In genomic region chr1:42128984-42129383, GRCh38 we compare ENCODE assay signal across 30 cellular contexts. TPM values are rescaled to one million over a fixed set of nuclear protein-coding genes. Genes with fewer than 3 reads are reported as not detected.
"Had no signal": no experiment of that assay in that cellular context is flagged by ENCODE, and none has a peak within 500 bp of the region (broad histone marks: within the 10 kb centered on the region; RNA-seq: fewer than 3 reads in every experiment).

No MANE protein-coding gene starts in this region.

- H3K4me3 ChIP-seq: ascending aorta, breast epithelium, SJSA1 had no signal

- H3K27ac Mint-ChIP-seq: activated CD4-positive, alpha-beta T cell treated with anti-CD3 and anti-CD28 coated beads for 36 hours; activated CD4-positive, alpha-beta T cell treated with anti-CD3 and anti-CD28 coated beads, Interleukin-2, amount 10 ng/mL, durations not matched to agents 7 days and 5 days; activated CD8-positive, alpha-beta T cell treated with anti-CD3 and anti-CD28 coated beads, Interleukin-2, amount 10 ng/mL, durations not matched to agents 7 days and 5 days; activated naive CD4-positive, alpha-beta T cell treated with anti-CD3 and anti-CD28 coated beads, Interleukin-2, amount 50 U/mL, for 24 hours; activated naive CD8-positive, alpha-beta T cell treated with anti-CD3 and anti-CD28 coated beads, Interleukin-2, amount 10 ng/mL, durations not matched to agents 7 days and 5 days; activated T-cell treated with anti-CD3 and anti-CD28 coated beads, Interleukin-2, amount 50 U/mL, for 24 hours; activated T-helper 2 cell treated with anti-CD3 and anti-CD28 coated beads, Interferon-gamma antibody, Interleukin-2, Interleukin-4, amounts not matched to agents 10 μg/mL and 5 μg/mL and 100 μg/mL, durations not matched to agents 14 hours and 24 hours and 36 hours; T-helper 1 cell treated with Interleukin-12 subunit alpha and Interleukin-12 subunit beta and Interleukin-4 antibody, amounts not matched to agents 30 μg/mL and 1 μg/mL, for 36 hours; T-helper 2 cell treated with Interferon-gamma antibody and Interleukin-4, amounts not matched to agents 5 μg/mL and 100 μg/mL, for 36 hours had no signal

- DNase-seq: activated CD4-positive, alpha-beta T cell treated with anti-CD3 and anti-CD28 coated beads for 36 hours; activated CD4-positive, alpha-beta T cell treated with anti-CD3 and anti-CD28 coated beads, Interleukin-2, amount 10 ng/mL, durations not matched to agents 7 days and 5 days; activated CD4-positive, alpha-beta T cell treated with anti-CD3 and anti-CD28 coated beads, Interleukin-2, amount 50 U/mL, for 48 hours; activated CD8-positive, alpha-beta T cell treated with anti-CD3 and anti-CD28 coated beads, Interleukin-2, amount 10 ng/mL, durations not matched to agents 7 days and 5 days; activated gamma-delta T cell; activated naive CD4-positive, alpha-beta T cell treated with Interleukin-2 at 50 U/mL for 16 hours; activated naive CD8-positive, alpha-beta T cell treated with anti-CD3 and anti-CD28 coated beads, Interleukin-2, amount 10 ng/mL, durations not matched to agents 7 days and 5 days; activated T-cell treated with anti-CD3 and anti-CD28 coated beads, Interleukin-2, amount 50 U/mL, for 24 hours; NCI-H1092 treated with DMSO at 0.1 percent for 48 hours; NCI-H1417; NCI-H187; NCI-H2029 treated with DMSO at 0.1 percent for 48 hours; NCI-H345; NCI-H526 treated with DMSO at 0.1 percent for 48 hours; NCI-H774; RPMI8226; SHP77 treated with DMSO at 0.1 percent for 48 hours; SK-N-SH had no signal

- H3K27me3 Mint-ChIP-seq: activated T-cell treated with anti-CD3 and anti-CD28 coated beads, Interleukin-2, amount 50 U/mL, for 24 hours had no signal

- H3K4me1 ChIP-seq: ascending aorta, breast epithelium, SJSA1 had no signal

- H3K36me3 ChIP-seq: ascending aorta, breast epithelium, SJSA1 had no signal

- H3K4me1 Mint-ChIP-seq: activated CD4-positive, alpha-beta T cell treated with anti-CD3 and anti-CD28 coated beads for 36 hours; activated CD4-positive, alpha-beta T cell treated with anti-CD3 and anti-CD28 coated beads, Interleukin-2, amount 10 ng/mL, durations not matched to agents 7 days and 5 days; activated naive CD4-positive, alpha-beta T cell treated with anti-CD3 and anti-CD28 coated beads, Interleukin-2, amount 50 U/mL, for 24 hours; activated naive CD8-positive, alpha-beta T cell treated with anti-CD3 and anti-CD28 coated beads, Interleukin-2, amount 10 ng/mL, durations not matched to agents 7 days and 5 days had no signal

- H3K9me3 Mint-ChIP-seq: activated CD4-positive, alpha-beta T cell treated with anti-CD3 and anti-CD28 coated beads, Interleukin-2, amount 10 ng/mL, durations not matched to agents 7 days and 5 days; activated naive CD4-positive, alpha-beta T cell treated with anti-CD3 and anti-CD28 coated beads, Interleukin-2, amount 50 U/mL, for 24 hours; activated naive CD8-positive, alpha-beta T cell treated with anti-CD3 and anti-CD28 coated beads, Interleukin-2, amount 10 ng/mL, durations not matched to agents 7 days and 5 days; activated T-cell treated with anti-CD3 and anti-CD28 coated beads, Interleukin-2, amount 50 U/mL, for 24 hours; activated T-helper 2 cell treated with anti-CD3 and anti-CD28 coated beads, Interferon-gamma antibody, Interleukin-2, Interleukin-4, amounts not matched to agents 10 μg/mL and 5 μg/mL and 100 μg/mL, durations not matched to agents 14 hours and 24 hours and 36 hours; T-helper 1 cell treated with Interleukin-12 subunit alpha and Interleukin-12 subunit beta and Interleukin-4 antibody, amounts not matched to agents 30 μg/mL and 1 μg/mL, for 36 hours; T-helper 2 cell treated with Interferon-gamma antibody and Interleukin-4, amounts not matched to agents 5 μg/mL and 100 μg/mL, for 36 hours had no signal

- H3K36me3 Mint-ChIP-seq: activated naive CD4-positive, alpha-beta T cell treated with anti-CD3 and anti-CD28 coated beads, Interleukin-2, amount 50 U/mL, for 24 hours; activated naive CD8-positive, alpha-beta T cell treated with anti-CD3 and anti-CD28 coated beads, Interleukin-2, amount 10 ng/mL, durations not matched to agents 7 days and 5 days had no signal

- H3K4me3 Mint-ChIP-seq: activated CD4-positive, alpha-beta T cell treated with anti-CD3 and anti-CD28 coated beads for 36 hours; activated CD4-positive, alpha-beta T cell treated with anti-CD3 and anti-CD28 coated beads, Interleukin-2, amount 10 ng/mL, durations not matched to agents 7 days and 5 days; activated CD8-positive, alpha-beta T cell treated with anti-CD3 and anti-CD28 coated beads, Interleukin-2, amount 10 ng/mL, durations not matched to agents 7 days and 5 days; activated naive CD4-positive, alpha-beta T cell treated with anti-CD3 and anti-CD28 coated beads, Interleukin-2, amount 50 U/mL, for 24 hours; activated naive CD8-positive, alpha-beta T cell treated with anti-CD3 and anti-CD28 coated beads, Interleukin-2, amount 10 ng/mL, durations not matched to agents 7 days and 5 days; activated T-cell treated with anti-CD3 and anti-CD28 coated beads, Interleukin-2, amount 50 U/mL, for 24 hours; T-helper 1 cell treated with Interleukin-12 subunit alpha and Interleukin-12 subunit beta and Interleukin-4 antibody, amounts not matched to agents 30 μg/mL and 1 μg/mL, for 36 hours; T-helper 2 cell treated with Interferon-gamma antibody and Interleukin-4, amounts not matched to agents 5 μg/mL and 100 μg/mL, for 36 hours had no signal

- H3K27ac ChIP-seq: ascending aorta, breast epithelium, SJSA1 had no signal

- ATAC-seq: activated CD4-positive, alpha-beta T cell treated with anti-CD3 and anti-CD28 coated beads for 36 hours; activated CD4-positive, CD25-positive, alpha-beta regulatory T cell treated with anti-CD3 and anti-CD28 coated beads, Interleukin-2, amount 50 U/mL, for 24 hours; activated CD8-positive, alpha-beta T cell treated with anti-CD3 and anti-CD28 coated beads, Interleukin-2, amount 10 ng/mL, durations not matched to agents 7 days and 5 days; Panc1 had no signal

- H3K9ac ChIP-seq: SK-N-SH had no signal

- H3K27me3 ChIP-seq: ascending aorta, breast epithelium had no signal

- H3K9me3 ChIP-seq: ascending aorta, breast epithelium, SJSA1, SK-N-SH had no signal

RNA-seq across cellular contexts. Expression of gene GUCA2B, which starts 24.2 kb away (rescaled TPM):
- total RNA-seq: activated CD4-positive, alpha-beta T cell treated with anti-CD3 and anti-CD28 coated beads for 36 hours; activated CD4-positive, alpha-beta T cell treated with anti-CD3 and anti-CD28 coated beads, Interleukin-2, amount 10 ng/mL, durations not matched to agents 7 days and 5 days; activated CD8-positive, alpha-beta T cell treated with anti-CD3 and anti-CD28 coated beads, Interleukin-2, amount 10 ng/mL, durations not matched to agents 7 days and 5 days; activated naive CD8-positive, alpha-beta T cell treated with anti-CD3 and anti-CD28 coated beads, Interleukin-2, amount 10 ng/mL, durations not matched to agents 7 days and 5 days; activated T-helper 2 cell treated with anti-CD3 and anti-CD28 coated beads, Interferon-gamma antibody, Interleukin-2, Interleukin-4, amounts not matched to agents 10 μg/mL and 5 μg/mL and 100 μg/mL, durations not matched to agents 14 hours and 24 hours and 36 hours; ascending aorta; breast epithelium; cardiac septum; M059J; NCI-H460; SJSA1 had no signal
- polyA plus RNA-seq: SK-N-SH had no signal

RNA-seq across cellular contexts. Expression of gene GUCA2A, which starts 35.6 kb away (rescaled TPM):
- total RNA-seq: activated CD4-positive, alpha-beta T cell treated with anti-CD3 and anti-CD28 coated beads for 36 hours; activated CD4-positive, alpha-beta T cell treated with anti-CD3 and anti-CD28 coated beads, Interleukin-2, amount 10 ng/mL, durations not matched to agents 7 days and 5 days; activated CD8-positive, alpha-beta T cell treated with anti-CD3 and anti-CD28 coated beads, Interleukin-2, amount 10 ng/mL, durations not matched to agents 7 days and 5 days; activated naive CD8-positive, alpha-beta T cell treated with anti-CD3 and anti-CD28 coated beads, Interleukin-2, amount 10 ng/mL, durations not matched to agents 7 days and 5 days; activated T-helper 2 cell treated with anti-CD3 and anti-CD28 coated beads, Interferon-gamma antibody, Interleukin-2, Interleukin-4, amounts not matched to agents 10 μg/mL and 5 μg/mL and 100 μg/mL, durations not matched to agents 14 hours and 24 hours and 36 hours; ascending aorta; cardiac septum; M059J; NCI-H460; SJSA1 had no signal
- polyA plus RNA-seq: SK-N-SH had no signal
